In genomic region chr18:11034816-11035215, GRCh38 we compare ENCODE assay signal across 22 cellular contexts.
A peak's percentile ranks its signal among the peaks of the same experiment; 100 is the strongest.
DNase-seq lines count a peak whose midpoint lies in the region; ATAC-seq and TF ChIP-seq lines count a peak whose summit lies in the region.
"Had no signal": no experiment of that assay in that cellular context is flagged by ENCODE, and none has a peak within 500 bp of the region (broad histone marks: within the 10 kb centered on the region; RNA-seq: fewer than 3 reads in every experiment).

No MANE protein-coding gene starts in this region.

- intact Hi-C loops in prostate gland (cut with DNase I), result no loop called here

- no peak for TF ChIP-seq POLR2A in prostate gland (IDR thresholded peaks at IDR 0.05)

- H3F3A ChIP-seq in GM23248 (ENCODE audit: insufficient read depth), result no peaks in the 10 kb centered on the region

- H2AFZ ChIP-seq in GM23248, result no peak overlapping the region

- H3K4me3 ChIP-seq in GM23248 (no peak overlapping the region), fibroblast of villous mesenchyme (ENCODE audit: low read depth, low read length) (no peak overlapping the region), prostate gland (no peak overlapping the region)
- H3K4me3 ChIP-seq: HAP-1, Peyer's patch, stomach, uterus had no signal

- H3K4me2 ChIP-seq in GM23248 (ENCODE audit: unreplicated experiment), result no peak overlapping the region

- no peak overlapping the region for H3K9ac ChIP-seq in GM23248

- H3K27ac ChIP-seq in GM23248 (no peak overlapping the region), prostate gland (no peak overlapping the region)
- H3K27ac ChIP-seq: Peyer's patch, stomach, uterus had no signal

- H3K27me3 ChIP-seq in GM23248 (replicated peaks; ENCODE audit: insufficient read depth) (0 out of 2 replicates have a peak, but pooled peaks cover 11% of the 10 kb centered on the region), prostate gland (replicated peaks; ENCODE audit: insufficient read depth) (no peaks in the 10 kb centered on the region)
- H3K27me3 ChIP-seq: Peyer's patch, stomach, uterus had no signal

- no peak for ATAC-seq in HG02840 (IDR thresholded peaks at IDR 0.05; ENCODE audit: low FRiP score, unreplicated experiment)
- ATAC-seq: activated CD8-positive, alpha-beta T cell treated with anti-CD3 and anti-CD28 coated beads for 36 hours; naive thymus-derived CD8-positive, alpha-beta T cell had no signal

- H3K36me3 ChIP-seq in GM23248 (ENCODE audit: low read depth) (no peaks in the 10 kb centered on the region), prostate gland (no peaks in the 10 kb centered on the region)
- H3K36me3 ChIP-seq: HAP-1, Peyer's patch, stomach, uterus had no signal

- TF ChIP-seq CTCF in fibroblast of villous mesenchyme (IDR thresholded peaks at IDR 0.05; ENCODE audit: insufficient read depth, low read depth, low read length) (no peak), prostate gland (IDR thresholded peaks at IDR 0.05) (no peak)

- in situ Hi-C loops in GM23248 (cut with MboI), result no loop called here

- H3K9me3 ChIP-seq in GM23248 (ENCODE audit: low read depth) (no peaks in the 10 kb centered on the region), prostate gland (no peaks in the 10 kb centered on the region)
- H3K9me3 ChIP-seq: HAP-1, Peyer's patch, stomach, uterus had no signal

- no peaks in the 10 kb centered on the region for H4K20me1 ChIP-seq in GM23248 (ENCODE audit: insufficient read depth)

- H3K9me2 ChIP-seq in GM23248 (ENCODE audit: insufficient read depth), result no peaks in the 10 kb centered on the region

- 28 to 29% methylated on average over 5 of the region's 5 CpGs for WGBS in GM23248 (ENCODE audit: low coverage in 1 of 2, low lambda C conversion rate in 2 of 2, missing lambda C conversion rate in 2 of 2), 2 experiments
- 69% methylated on average over 5 of the region's 5 CpGs for WGBS in prostate gland

- DNase-seq in A172 (ENCODE audit: low spot score), result peak; percentile 16
- DNase-seq in GM23248, result peak; percentile 21
- peak; percentile 30 for DNase-seq in RPMI7951 (ENCODE audit: low read depth)
- DNase-seq in fibroblast of villous mesenchyme (ENCODE audit: low read depth), result peak; percentile 25
- DNase-seq in NCI-H1105 (lab: John Stamatoyannopoulos, UW), result no peak
- DNase-seq in NCI-H446 (lab: John Stamatoyannopoulos, UW), result no peak
- DNase-seq in prostate gland (ENCODE audit: low spot score), result no peak
- DNase-seq: activated CD8-positive, alpha-beta T cell treated with anti-CD3 and anti-CD28 coated beads for 36 hours; activated naive CD8-positive, alpha-beta T cell treated with anti-CD3 and anti-CD28 coated beads, Interleukin-2, amount 10 ng/mL, durations not matched to agents 7 days and 5 days; activated T-cell treated with anti-CD3 and anti-CD28 coated beads, Interleukin-2, amount 50 U/mL, for 48 hours; CD4-positive, CD25-positive, alpha-beta regulatory T cell; central memory CD4-positive, alpha-beta T cell; foreskin melanocyte; naive thymus-derived CD8-positive, alpha-beta T cell; NCI-H2029 treated with DMSO at 0.1 percent for 48 hours; NCI-H69; Peyer's patch; retina; stomach; uterus had no signal

- H3K79me2 ChIP-seq in GM23248 (ENCODE audit: insufficient read depth), result no peaks in the 10 kb centered on the region

- H3K4me1 ChIP-seq in GM23248 (ENCODE audit: insufficient read depth) (no peaks in the 10 kb centered on the region), prostate gland (replicated peaks) (no peaks in the 10 kb centered on the region)
- H3K4me1 ChIP-seq: HAP-1, Peyer's patch, uterus had no signal

Comparison
In these comparisons a context has a peak if more than half of its experiments do, and no peak if none do; other contexts are left out.
1. DNase-seq: peak in A172 (single experiment), GM23248 (single experiment), RPMI7951 (single experiment) and fibroblast of villous mesenchyme (single experiment); none in NCI-H1105 (single experiment), NCI-H446 (0 of 2) and prostate gland (single experiment).